In the genomic region with DNA sequence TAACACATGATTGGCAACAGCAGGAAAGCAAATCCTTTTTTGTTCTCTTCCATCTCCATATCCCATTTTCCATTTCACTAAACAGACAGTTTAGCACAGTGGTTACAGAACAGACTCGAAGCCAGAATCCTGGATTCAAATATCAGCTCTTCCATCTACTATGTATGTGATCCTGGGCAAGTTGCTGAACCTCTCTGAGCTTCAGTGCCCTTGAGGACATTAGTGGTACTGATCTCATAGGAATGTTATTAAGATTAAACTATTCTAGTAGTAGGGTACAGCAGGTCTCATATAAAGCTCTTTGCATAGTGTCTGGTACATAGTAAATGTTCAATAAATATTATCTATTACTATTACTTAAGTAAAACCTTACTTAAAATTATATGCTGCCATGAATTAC, we compare ENCODE assay signal across 24 cellular contexts. TPM values are rescaled to one million over a fixed set of nuclear protein-coding genes. Genes with fewer than 3 reads are reported as not detected.
"Had no signal": no experiment of that assay in that cellular context is flagged by ENCODE, and none has a peak within 500 bp of the region (broad histone marks: within the 10 kb centered on the region; RNA-seq: fewer than 3 reads in every experiment).

No MANE protein-coding gene starts in this region.

- DNase-seq: activated B cell treated with CpG ODN at 0.5 μM for 24 hours; activated CD4-positive, alpha-beta T cell treated with anti-CD3 and anti-CD28 coated beads for 48 hours; activated CD8-positive, alpha-beta memory T cell treated with anti-CD3 and anti-CD28 coated beads, Interleukin-2, amount 50 U/mL, for 48 hours; activated gamma-delta T cell; activated T-cell treated with anti-CD3 and anti-CD28 coated beads, Interleukin-2, amount 50 U/mL, for 72 hours; amniotic stem cell; body of pancreas; cerebellar nuclear complex; effector CD8-positive, alpha-beta T cell; heart left ventricle; immature natural killer cell; nephron progenitor cell; right cardiac atrium; stimulated activated CD4-positive, alpha-beta T cell treated with anti-CD3 and anti-CD28 coated beads, Interleukin-15, amount 100 ng/mL, for 24 hours; stimulated activated CD4-positive, alpha-beta T cell treated with anti-CD3 and anti-CD28 coated beads, Interleukin-4, amount 100 ng/mL, for 1 hour; stimulated activated naive CD4-positive, alpha-beta T cell; tibial artery had no signal

- H3K4me3 Mint-ChIP-seq: activated B cell treated with CpG ODN at 0.5 μM for 24 hours; activated naive CD8-positive, alpha-beta T cell; activated T-cell treated with anti-CD3 and anti-CD28 coated beads, Interleukin-2, amount 50 U/mL, for 72 hours; immature natural killer cell; nephron progenitor cell had no signal

- H3K27ac Mint-ChIP-seq: activated B cell treated with CpG ODN at 0.5 μM for 24 hours; activated naive CD8-positive, alpha-beta T cell; activated T-cell treated with anti-CD3 and anti-CD28 coated beads, Interleukin-2, amount 50 U/mL, for 72 hours; immature natural killer cell; nephron progenitor cell had no signal

- H3K27me3 Mint-ChIP-seq: activated B cell treated with CpG ODN at 0.5 μM for 24 hours; activated naive CD8-positive, alpha-beta T cell had no signal

- ATAC-seq: activated T-cell treated with anti-CD3 and anti-CD28 coated beads, Interleukin-2, amount 50 U/mL, for 72 hours; body of pancreas; heart left ventricle; right cardiac atrium had no signal

- H3K9me3 Mint-ChIP-seq: activated B cell treated with CpG ODN at 0.5 μM for 24 hours; activated T-cell treated with anti-CD3 and anti-CD28 coated beads, Interleukin-2, amount 50 U/mL, for 72 hours; immature natural killer cell; nephron progenitor cell had no signal

- H3K4me3 ChIP-seq: body of pancreas, heart left ventricle, prostate gland, skin epidermis, tibial artery, vagina had no signal

- H3K4me1 Mint-ChIP-seq: immature natural killer cell, nephron progenitor cell had no signal

RNA-seq across cellular contexts. Expression of a gene that starts 13.8 kb away (rescaled TPM):
- total RNA-seq: body of pancreas, lower leg skin, mesenteric fat pad, subcutaneous adipose tissue, vagina had no signal
